18 cellular contexts compared by ENCODE assay signal in the genomic region with DNA sequence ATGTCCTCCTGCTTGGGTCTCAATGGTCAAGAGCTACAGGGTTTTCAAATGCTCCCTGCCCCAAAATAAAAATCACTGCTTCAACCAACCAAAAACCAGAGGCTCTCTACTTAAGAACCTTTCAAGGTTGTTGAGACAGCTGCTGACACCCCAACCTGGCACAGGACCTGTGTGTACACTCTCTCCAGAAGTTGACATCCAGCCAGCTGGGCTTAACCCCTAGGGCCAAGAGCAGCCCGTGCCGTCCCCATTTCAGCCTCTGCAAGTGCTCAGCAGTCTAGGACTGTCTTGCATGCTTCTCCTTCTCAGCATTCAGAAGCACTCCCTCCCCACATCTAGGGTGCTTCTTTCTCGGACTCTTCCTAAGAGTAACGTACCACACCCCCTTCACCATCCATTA. TPM values are rescaled to one million over a fixed set of nuclear protein-coding genes. Genes with fewer than 3 reads are reported as not detected.
A peak's percentile ranks its signal among the peaks of the same experiment; 100 is the strongest.
DNase-seq lines count a peak whose midpoint lies in the region; ATAC-seq and TF ChIP-seq lines count a peak whose summit lies in the region.
"Had no signal": no experiment of that assay in that cellular context is flagged by ENCODE, and none has a peak within 500 bp of the region (broad histone marks: within the 10 kb centered on the region; RNA-seq: fewer than 3 reads in every experiment).

No MANE protein-coding gene starts in this region.

- peaks cover 26% of the 10 kb centered on the region for H3K36me3 Mint-ChIP-seq in endothelial cell (ENCODE audit: low read depth, unreplicated experiment)
- H3K36me3 Mint-ChIP-seq in H9 (ENCODE audit: insufficient read depth in 1 of 3, low read depth in 3 of 3): peaks cover 29 to 82% (median 75%) of the 10 kb centered on the region in 3 experiments; a peak in 6 of 7 replicates

- H3K79me2 ChIP-seq in H9 (ENCODE audit: insufficient read depth, low read length): no peaks in the 10 kb centered on the region

- no peaks in the 10 kb centered on the region for H3K23me2 ChIP-seq in H9 (ENCODE audit: insufficient read length, low read depth, low read length, poor library complexity, severe bottlenecking)

- H3K4ac ChIP-seq in H9 (ENCODE audit: low read depth, low read length): no peak overlapping the region

- H3K4me3 ChIP-seq in gastrocnemius medialis (no peak overlapping the region), WERI-Rb-1 (ENCODE audit: low read depth, low read length) (no peak overlapping the region)
- H3K4me3 ChIP-seq: GM23248 had no signal

- H2BK5ac ChIP-seq in H9 (ENCODE audit: insufficient read length, low read length): no peak overlapping the region

- H3K27me3 ChIP-seq in gastrocnemius medialis (no peaks in the 10 kb centered on the region), H9 (ENCODE audit: insufficient read depth, low read length) (no peaks in the 10 kb centered on the region), WERI-Rb-1 (ENCODE audit: insufficient read depth, low read depth, severe bottlenecking) (no peaks in the 10 kb centered on the region)
- H3K27me3 ChIP-seq: BE2C had no signal

- peaks cover 3% of the 10 kb centered on the region for H3K79me1 ChIP-seq in H9 (ENCODE audit: insufficient read depth, low read depth, low read length, poor library complexity, severe bottlenecking)

- TF ChIP-seq CTCF in endothelial cell (IDR thresholded peaks at IDR 0.05; ENCODE audit: unreplicated experiment) (no peak), gastrocnemius medialis (IDR thresholded peaks at IDR 0.05 in 4 of 5, conservative IDR thresholded peaks at IDR 0.05 in 1 of 5) (no peak), H9 (conservative IDR thresholded peaks at IDR 0.05) (no peak), WERI-Rb-1 (IDR thresholded peaks at IDR 0.05; ENCODE audit: low read depth, low read length) (no peak)

- H4K91ac ChIP-seq in H9 (ENCODE audit: insufficient read length, low read depth, low read length): no peak overlapping the region

- WGBS in H9 (ENCODE audit: extremely low coverage, insufficient read length, low lambda C conversion rate): no CpG with 5 or more reads among the region's 4 CpGs

- H3K9me3 ChIP-seq in gastrocnemius medialis: no peaks in the 10 kb centered on the region
- H3K9me3 ChIP-seq in H9 (ENCODE audit: control insufficient read depth, low read depth, low read length): no peaks in the 10 kb centered on the region
- H3K9me3 ChIP-seq in WERI-Rb-1 (ENCODE audit: severe bottlenecking): no peaks in the 10 kb centered on the region
- H3K9me3 ChIP-seq: BE2C had no signal

- no peak overlapping the region for H3K56ac ChIP-seq in H9 (ENCODE audit: insufficient read length, low read depth, low read length)

- H2BK120ac ChIP-seq in H9 (ENCODE audit: low read depth, low read length, poor library complexity, severe bottlenecking): no peak overlapping the region

- no peak overlapping the region for H2AK5ac ChIP-seq in H9 (ENCODE audit: insufficient read length, low read length)

- H3K36me3 ChIP-seq in gastrocnemius medialis (peaks cover 4 to 57% of the 10 kb centered on the region in 2 donors), WERI-Rb-1 (peaks cover 86% of the 10 kb centered on the region)

- no peak overlapping the region for H2BK12ac ChIP-seq in H9 (ENCODE audit: insufficient read length, low read depth, low read length)

- H4K8ac ChIP-seq in H9 (replicated peaks; ENCODE audit: insufficient read length, low read depth, low read length): no peak overlapping the region

- H3K27ac Mint-ChIP-seq in endothelial cell (ENCODE audit: unreplicated experiment) (no peak overlapping the region), H9 (no peak overlapping the region)

- H3K14ac ChIP-seq in H9 (ENCODE audit: insufficient read depth, low read length): no peak overlapping the region

- in situ Hi-C loops in gastrocnemius medialis (cut with MboI; ENCODE audit: low sequenced_read_pairs in 4 of 4): no loop called here

- H3K27me3 Mint-ChIP-seq in endothelial cell (ENCODE audit: unreplicated experiment): peaks cover 3% of the 10 kb centered on the region
- H3K27me3 Mint-ChIP-seq in H9 (ENCODE audit: low read depth): no peaks in the 10 kb centered on the region
- H3K27me3 Mint-ChIP-seq: CD4-positive, alpha-beta memory T cell had no signal

- intact Hi-C loops in gastrocnemius medialis (cut with DNase I; ENCODE audit: low total_unique reads): no loop called here

- H3K4me1 ChIP-seq in gastrocnemius medialis: peaks cover 33 to 43% of the 10 kb centered on the region in 2 donors
- H3K4me1 ChIP-seq in H9 (ENCODE audit: insufficient read depth, low read length): no peaks in the 10 kb centered on the region

- H2BK20ac ChIP-seq in H9 (ENCODE audit: low read depth, low read length, poor library complexity, severe bottlenecking): no peak overlapping the region

- H4K5ac ChIP-seq in H9 (ENCODE audit: insufficient read length, low read depth, low read length): no peak overlapping the region

- no peak overlapping the region for H2BK15ac ChIP-seq in H9 (ENCODE audit: low read depth, low read length)

- H3K9me3 Mint-ChIP-seq in endothelial cell (ENCODE audit: unreplicated experiment) (no peaks in the 10 kb centered on the region), H9 (no peaks in the 10 kb centered on the region)
- H3K9me3 Mint-ChIP-seq: CD4-positive, alpha-beta memory T cell had no signal

- H4K20me1 ChIP-seq in H9 (ENCODE audit: control insufficient read depth, insufficient read depth, insufficient read length): no peaks in the 10 kb centered on the region

- H3K4me2 ChIP-seq in H9 (ENCODE audit: insufficient read depth, insufficient read length, low read length): no peak overlapping the region

- no peaks in the 10 kb centered on the region for H3K4me1 Mint-ChIP-seq in endothelial cell (ENCODE audit: unreplicated experiment)
- H3K4me1 Mint-ChIP-seq in H9: no peaks in the 10 kb centered on the region

- H3K4me3 Mint-ChIP-seq in endothelial cell (ENCODE audit: unreplicated experiment): peak overlapping the region; percentile 47
- H3K4me3 Mint-ChIP-seq in H9: no peak overlapping the region
- H3K4me3 Mint-ChIP-seq: CD4-positive, alpha-beta memory T cell had no signal

- H3K9ac ChIP-seq in H9 (ENCODE audit: extremely low read depth, insufficient read length, low read length): no peak overlapping the region
- H3K9ac ChIP-seq: GM23248 had no signal

- DNase-seq in DMS79 treated with DMSO at 0.1 percent for 48 hours (lab: John Stamatoyannopoulos, UW): peak; percentile 67
- DNase-seq in NCI-H2029 (lab: John Stamatoyannopoulos, UW): peak; percentile 52
- no peak for DNase-seq in endothelial cell (ENCODE audit: low spot score)
- DNase-seq in gastrocnemius medialis: peak; percentile 46 to 66
- no peak for DNase-seq in H9
- DNase-seq in EL: no peak
- no peak for DNase-seq in WERI-Rb-1
- DNase-seq: ACHN; BE2C; CD4-positive, alpha-beta memory T cell; DND-41; GF-D8; GM23248; MV-4-11; NCI-H1436 treated with DMSO at 0.1 percent for 48 hours; NCI-H2107; NCI-H748 treated with DMSO at 0.1 percent for 48 hours had no signal

- H3K18ac ChIP-seq in H9 (ENCODE audit: insufficient read length, low read depth, low read length): no peak overlapping the region

- TF ChIP-seq POLR2A in gastrocnemius medialis (IDR thresholded peaks at IDR 0.05): no peak

- H3T11ph ChIP-seq in H9 (ENCODE audit: low read length): no peak overlapping the region

- peak; percentile 29 to 68 for ATAC-seq in gastrocnemius medialis

- H3K27ac ChIP-seq in gastrocnemius medialis: peak overlapping the region; percentile 10 to 76 (median 49)
- no peak overlapping the region for H3K27ac ChIP-seq in H9 (ENCODE audit: insufficient read length, low read depth, low read length)
- H3K27ac ChIP-seq in WERI-Rb-1: no peak overlapping the region
- H3K27ac ChIP-seq: GM23248, RWPE1 had no signal

- H3K23ac ChIP-seq in H9 (ENCODE audit: insufficient read length, low read depth, low read length): no peak overlapping the region

- H2AFZ ChIP-seq in H9 (ENCODE audit: low read length): no peak overlapping the region
- H2AFZ ChIP-seq: GM23248 had no signal

RNA-seq across cellular contexts. Expression of gene TRAP1, which starts 59.0 kb away (rescaled TPM):
- total RNA-seq in endothelial cell (ENCODE audit: unreplicated experiment) (104 TPM), gastrocnemius medialis (100 to 1,000 TPM; 103 to 140 (median 122) TPM), H9 (2021) (211 and 242 TPM in 2 replicates)

Comparison
In these comparisons a context has a peak if more than half of its experiments do, and no peak if none do; other contexts are left out.
1. DNase-seq: peak in DMS79 treated with DMSO at 0.1 percent for 48 hours (single experiment), NCI-H2029 (single experiment) and gastrocnemius medialis (2 of 2); none in endothelial cell (single experiment), H9 (single experiment), EL (single experiment) and WERI-Rb-1 (single experiment).
2. H3K27ac ChIP-seq: peak in gastrocnemius medialis (4 of 4); none in H9 (single experiment) and WERI-Rb-1 (single experiment).